In the genomic region with DNA sequence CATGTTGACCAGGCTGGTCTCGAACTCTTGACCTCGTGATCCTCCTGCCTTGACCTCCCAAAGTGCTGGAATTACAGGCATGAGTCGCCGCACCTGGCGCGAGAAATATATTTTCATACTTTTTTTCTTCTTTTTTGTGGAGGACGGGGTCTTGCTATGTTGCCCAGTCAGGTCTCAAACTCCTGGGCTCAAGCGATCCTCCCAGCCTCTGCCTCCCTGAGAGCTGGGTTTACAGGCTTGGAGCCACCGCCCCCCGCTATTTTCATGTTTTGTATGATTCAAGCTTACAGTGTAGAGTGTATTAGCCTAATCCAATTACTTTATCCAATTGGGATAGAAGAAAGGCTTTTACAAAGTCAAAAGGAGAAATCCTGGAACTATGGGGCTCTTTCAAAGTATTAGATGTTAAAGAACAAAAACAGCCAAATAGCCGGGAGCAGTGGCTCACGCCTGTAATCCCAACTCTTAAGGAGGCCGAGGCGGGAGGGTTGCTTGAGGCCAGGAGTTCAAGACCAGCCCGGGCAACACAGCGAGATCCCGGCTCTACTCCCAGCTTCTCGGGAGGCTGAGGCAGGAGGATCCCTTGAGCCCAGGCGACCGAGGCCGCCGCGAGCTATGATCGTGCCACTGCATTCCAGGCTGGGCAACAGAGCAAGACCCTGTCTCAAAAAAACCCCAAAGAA, we compare ENCODE assay signal across 8 cellular contexts. TPM values are rescaled to one million over a fixed set of nuclear protein-coding genes. Genes with fewer than 3 reads are reported as not detected.
DNase-seq lines count a peak whose midpoint lies in the region; ATAC-seq, FAIRE-seq and TF ChIP-seq lines count a peak whose summit lies in the region.

No MANE protein-coding gene starts in this region.

- H3K27ac Mint-ChIP-seq in natural killer cell treated with Interleukin-12 subunit alpha and Interleukin-12 subunit beta and Interleukin-15 and Interleukin-18, amount 100 ng/mL, for 72 hours, result peak overlapping the region; percentile 90 to 98

- POLR2A ChIA-PET in A549 (lab: Yijun Ruan, JAX), result interaction anchor here (0.7 kb wide), 1 partner anchor 74 kb away, joined by 3 read pairs; a partner anchor contains a TSS

- ATAC-seq in A549 (no peak), GM21723 (IDR thresholded peaks at IDR 0.05; ENCODE audit: unreplicated experiment) (no peak), GM21619 (IDR thresholded peaks at IDR 0.05; ENCODE audit: unreplicated experiment) (no peak), GM21737 (IDR thresholded peaks at IDR 0.05; ENCODE audit: unreplicated experiment) (no peak)
- ATAC-seq in natural killer cell treated with Interleukin-12 subunit alpha and Interleukin-12 subunit beta and Interleukin-15 and Interleukin-18, amount 100 ng/mL, for 72 hours, result no peak

- H3K4me3 ChIP-seq in A549, result peak overlapping the region; percentile 88; the same call in 2 of the 3 replicates
- H3K4me3 ChIP-seq in Jurkat, Clone E6-1 (ENCODE audit: low read length), result peak overlapping the region; percentile 61
- H3K4me3 ChIP-seq in coronary artery, result no peak overlapping the region

- H3K4me3 Mint-ChIP-seq in natural killer cell treated with Interleukin-12 subunit alpha and Interleukin-12 subunit beta and Interleukin-15 and Interleukin-18, amount 100 ng/mL, for 72 hours, result peak overlapping the region; percentile 85

- CTCF ChIA-PET in A549 (lab: Yijun Ruan, JAX), result no interaction called here

- TF ChIP-seq CTCF in A549 (IDR thresholded peaks at IDR 0.05) (no peak), coronary artery (IDR thresholded peaks at IDR 0.05) (no peak)

- no peak for FAIRE-seq in A549 (lab: Jason Lieb, UNC)

- no peaks in the 10 kb centered on the region for H3K27me3 Mint-ChIP-seq in natural killer cell treated with Interleukin-12 subunit alpha and Interleukin-12 subunit beta and Interleukin-15 and Interleukin-18, amount 100 ng/mL, for 72 hours

- no peak for TF ChIP-seq POLR2A in A549 (IDR thresholded peaks at IDR 0.05; ENCODE audit: low read length)

- DNase-seq in A549 (ENCODE audit: low read depth in 1 of 2, low spot score in 1 of 2) (no peak), coronary artery (ENCODE audit: low spot score) (peak; percentile 72), NCI-H774 (lab: John Stamatoyannopoulos, UW) (no peak)
- no peak for DNase-seq in Jurkat, Clone E6-1 (ENCODE audit: low read depth, low spot score)
- DNase-seq in natural killer cell treated with Interleukin-12 subunit alpha and Interleukin-12 subunit beta and Interleukin-15 and Interleukin-18, amount 100 ng/mL, for 72 hours (ENCODE audit: low spot score), result no peak

- peaks cover 6% of the 10 kb centered on the region for H3K36me3 Mint-ChIP-seq in natural killer cell treated with Interleukin-12 subunit alpha and Interleukin-12 subunit beta and Interleukin-15 and Interleukin-18, amount 100 ng/mL, for 72 hours

- no peak for TF ChIP-seq EP300 in A549 (IDR thresholded peaks at IDR 0.05)

- no peaks in the 10 kb centered on the region for H3K9me3 Mint-ChIP-seq in natural killer cell treated with Interleukin-12 subunit alpha and Interleukin-12 subunit beta and Interleukin-15 and Interleukin-18, amount 100 ng/mL, for 72 hours

- H3K4me1 ChIP-seq in A549, result peaks cover 52% of the 10 kb centered on the region

- 94% methylated on average over 18 of the region's 24 CpGs for WGBS in A549 (ENCODE audit: missing lambda C conversion rate)

- H3K4me2 ChIP-seq in A549, result peak overlapping the region; percentile 85

- H3K4me1 Mint-ChIP-seq in natural killer cell treated with Interleukin-12 subunit alpha and Interleukin-12 subunit beta and Interleukin-15 and Interleukin-18, amount 100 ng/mL, for 72 hours (ENCODE audit: low read depth in 2 of 2), result peaks cover 59 to 66% of the 10 kb centered on the region in 2 donors

- no peaks in the 10 kb centered on the region for H3K9me3 ChIP-seq in A549

- no peak for TF ChIP-seq RAD21 in A549 (conservative IDR thresholded peaks at IDR 0.05 in 1 of 2, IDR thresholded peaks at IDR 0.05 in 1 of 2)

- H3K27ac ChIP-seq in A549, result peak overlapping the region; percentile 98 to 99
- peak overlapping the region; percentile 97 to 98 for H3K27ac ChIP-seq in coronary artery

TF ChIP-seq in A549, 52 proteins besides CTCF, POLR2A, EP300 and RAD21:
- TF ChIP-seq HOXB5 (CRISPR knock-in tag; IDR thresholded peaks at IDR 0.05) (no peak), EHMT2 (IDR thresholded peaks at IDR 0.05; ENCODE audit: low read depth) (no peak), CHD4 (IDR thresholded peaks at IDR 0.05; ENCODE audit: borderline replicate concordance) (no peak), RFX5 (IDR thresholded peaks at IDR 0.05) (no peak)
- TF ChIP-seq, protein P1, sequence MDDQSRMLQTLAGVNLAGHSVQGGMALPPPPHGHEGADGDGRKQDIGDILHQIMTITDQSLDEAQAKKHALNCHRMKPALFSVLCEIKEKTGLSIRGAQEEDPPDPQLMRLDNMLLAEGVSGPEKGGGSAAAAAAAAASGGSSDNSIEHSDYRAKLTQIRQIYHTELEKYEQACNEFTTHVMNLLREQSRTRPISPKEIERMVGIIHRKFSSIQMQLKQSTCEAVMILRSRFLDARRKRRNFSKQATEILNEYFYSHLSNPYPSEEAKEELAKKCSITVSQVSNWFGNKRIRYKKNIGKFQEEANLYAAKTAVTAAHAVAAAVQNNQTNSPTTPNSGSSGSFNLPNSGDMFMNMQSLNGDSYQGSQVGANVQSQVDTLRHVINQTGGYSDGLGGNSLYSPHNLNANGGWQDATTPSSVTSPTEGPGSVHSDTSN (IDR thresholded peaks at IDR 0.05), result no peak
- TF ChIP-seq, protein P2, sequence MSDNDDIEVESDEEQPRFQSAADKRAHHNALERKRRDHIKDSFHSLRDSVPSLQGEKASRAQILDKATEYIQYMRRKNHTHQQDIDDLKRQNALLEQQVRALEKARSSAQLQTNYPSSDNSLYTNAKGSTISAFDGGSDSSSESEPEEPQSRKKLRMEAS (IDR thresholded peaks at IDR 0.05), result no peak

RNA-seq across cellular contexts. Expression of a gene that starts 1.4 kb away (rescaled TPM):
- 52.3 and 77.7 TPM in 2 replicates for polyA plus RNA-seq in A549 (2011; rRNA removed)
- 22.1 and 24.5 TPM in 2 replicates for polyA plus RNA-seq in A549 (2012; cell fraction: cytosol; rRNA removed)
- 7.4 and 14.0 TPM in 2 replicates for polyA plus RNA-seq in A549 (2012; cell fraction: nucleus; rRNA removed)
- 92.6 to 95.1 TPM (median 94.1 TPM) in 3 replicates for polyA plus RNA-seq in A549 (2017; fragmentation: RNase III; extraction: RNeasy Plus Mini Kit Qiagen cat#74134 plus additional on column Dnase treatment)
- polyA minus RNA-seq in A549 (2011; rRNA and poly(A)+ RNA removed), result 23.4 and 27.7 TPM in 2 replicates
- polyA plus RNA-seq in Jurkat, Clone E6-1 (2012; ENCODE audit: insufficient read depth, insufficient read length), result 47.0 TPM
- total RNA-seq in natural killer cell treated with Interleukin-12 subunit alpha and Interleukin-12 subunit beta and Interleukin-15 and Interleukin-18, amount 100 ng/mL, for 72 hours, result 10 to 100 TPM; 41.0 to 84.2 TPM

RNA-seq across cellular contexts. Expression of a gene that starts 7.2 kb away (rescaled TPM):
- polyA plus RNA-seq in A549 (2011; rRNA removed), result 10.5 and 11.1 TPM in 2 replicates
- polyA plus RNA-seq in A549 (2012; cell fraction: cytosol; rRNA removed), result 12.8 and 16.5 TPM in 2 replicates
- polyA plus RNA-seq in A549 (2012; cell fraction: nucleus; rRNA removed), result 49.4 and 61.3 TPM in 2 replicates
- polyA plus RNA-seq in A549 (2017; fragmentation: RNase III; extraction: RNeasy Plus Mini Kit Qiagen cat#74134 plus additional on column Dnase treatment), result 11.1 to 13.3 TPM (median 11.9 TPM) in 3 replicates
- polyA minus RNA-seq in A549 (2011; rRNA and poly(A)+ RNA removed), result 20.6 and 22.3 TPM in 2 replicates
- 21.9 TPM for polyA plus RNA-seq in Jurkat, Clone E6-1 (2012; ENCODE audit: insufficient read depth, insufficient read length)
- total RNA-seq in natural killer cell treated with Interleukin-12 subunit alpha and Interleukin-12 subunit beta and Interleukin-15 and Interleukin-18, amount 100 ng/mL, for 72 hours, result 10 to 100 TPM; 30.5 to 36.9 TPM
